In the genomic region with DNA sequence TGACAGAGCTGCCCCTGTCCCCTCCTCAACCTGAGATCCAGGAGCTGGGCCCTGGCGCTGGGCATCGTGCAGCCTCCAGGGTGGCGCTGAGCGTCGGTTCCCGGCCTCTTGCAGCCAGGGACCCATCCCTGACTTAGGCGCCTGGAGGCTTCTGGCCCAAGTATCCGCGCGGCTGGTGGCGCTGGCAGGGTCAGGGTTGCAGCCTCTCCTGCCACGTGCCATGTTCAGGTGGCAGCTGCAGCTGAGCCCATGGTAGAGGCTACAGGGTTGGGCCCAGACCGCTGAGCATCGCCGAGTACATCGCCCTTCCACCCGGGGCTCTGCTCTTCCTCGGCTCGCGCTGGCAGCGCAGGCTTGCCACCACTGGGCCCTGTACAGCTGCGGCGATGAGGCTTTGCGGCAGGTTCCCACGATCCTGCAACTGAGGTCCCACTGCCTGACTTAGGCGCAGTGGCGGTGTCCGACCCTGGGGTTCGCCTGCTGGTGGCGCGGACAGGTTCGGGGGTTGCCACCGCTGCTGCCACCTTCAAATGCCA, we compare ENCODE assay signal across 5 cellular contexts. TPM values are rescaled to one million over a fixed set of nuclear protein-coding genes. Genes with fewer than 3 reads are reported as not detected.
"Had no signal": no experiment of that assay in that cellular context is flagged by ENCODE, and none has a peak within 500 bp of the region (broad histone marks: within the 10 kb centered on the region; RNA-seq: fewer than 3 reads in every experiment).

No MANE protein-coding gene starts in this region.

RNA-seq across cellular contexts. Expression of a gene that starts 0.4 kb away (rescaled TPM):
- total RNA-seq: GM23248, H1, H4, H9, HFFc6 had no signal
- polyA plus RNA-seq: GM23248 had no signal
